ENCODE assay signal across 9 cellular contexts in genomic region chrX:107677501-107677901, GRCh38. TPM values are rescaled to one million over a fixed set of nuclear protein-coding genes. Genes with fewer than 3 reads are reported as not detected.
DNase-seq lines count a peak whose midpoint lies in the region; ATAC-seq and TF ChIP-seq lines count a peak whose summit lies in the region.
"Had no signal": no experiment of that assay in that cellular context is flagged by ENCODE, and none has a peak within 500 bp of the region (broad histone marks: within the 10 kb centered on the region; RNA-seq: fewer than 3 reads in every experiment).

No MANE protein-coding gene starts in this region.

- WGBS in body of pancreas, 2 donors = 20 to 55% methylated on average over 2 to 9 of the region's 10 CpGs

- H3K4me1 ChIP-seq in BE2C (no peaks in the 10 kb centered on the region; the same call in 1 of the 2 replicates), body of pancreas (peaks cover 49% of the 10 kb centered on the region)

- H3K27ac Mint-ChIP-seq in IgD-negative memory B cell = peak overlapping the region; percentile 93 to 98 (median 96)
- H3K27ac Mint-ChIP-seq in naive B cell = peak overlapping the region in 5 of 6 donors; percentile 97 to 100 (median 98)

- H3K27ac ChIP-seq in body of pancreas = peak overlapping the region; percentile 43 to 89 (median 81)

- no peaks in the 10 kb centered on the region for H3K36me3 ChIP-seq in BE2C
- no peaks in the 10 kb centered on the region for H3K36me3 ChIP-seq in body of pancreas (replicated peaks in 1 of 2; ENCODE audit: insufficient read depth in 1 of 2, low read depth in 2 of 2)

- no peaks in the 10 kb centered on the region for H3K27me3 ChIP-seq in BE2C
- no peaks in the 10 kb centered on the region for H3K27me3 ChIP-seq in body of pancreas

- TF ChIP-seq CTCF in BE2C (IDR thresholded peaks at IDR 0.05; ENCODE audit: low read depth, low read length) = peak; percentile 42; the same call in 1 of the 2 replicates
- no peak for TF ChIP-seq CTCF in body of pancreas (IDR thresholded peaks at IDR 0.05)

- H3K9me3 Mint-ChIP-seq in IgD-negative memory B cell (no peaks in the 10 kb centered on the region), naive B cell (no peaks in the 10 kb centered on the region)

- no peak for TF ChIP-seq POLR2A in body of pancreas (IDR thresholded peaks at IDR 0.05)

- H3K4me1 Mint-ChIP-seq in IgD-negative memory B cell (peaks cover 36 to 52% (median 43%) of the 10 kb centered on the region in 3 donors), naive B cell (peaks cover 42 to 63% (median 62%) of the 10 kb centered on the region in 3 donors)

- no peaks in the 10 kb centered on the region for H3K9me3 ChIP-seq in BE2C
- H3K9me3 ChIP-seq in body of pancreas = no peaks in the 10 kb centered on the region

- H3K4me3 ChIP-seq in BE2C (ENCODE audit: low read depth, low read length) (peak overlapping the region; percentile 70; the same call in 1 of the 2 replicates), body of pancreas (no peak overlapping the region)

- H3K36me3 Mint-ChIP-seq in IgD-negative memory B cell (no peaks in the 10 kb centered on the region), naive B cell (peaks cover 0 to 8% of the 10 kb centered on the region in 2 donors)

- intact Hi-C loops in body of pancreas (cut with DNase I) = loop anchor here (10.0 kb wide), 1 partner anchor 97 kb away; the partner anchor contains the start of genes NCBP2L and TSC22D3

- DNase-seq in BE2C (peak; percentile 34), body of pancreas (no peak), naive B cell (no peak), amniotic stem cell (lab: John Stamatoyannopoulos, UW) (no peak)
- DNase-seq in stimulated activated CD4-positive, alpha-beta T cell treated with anti-CD3 and anti-CD28 coated beads, Interleukin-4, amount 100 ng/mL, for 4 hours = no peak
- DNase-seq: activated effector memory CD4-positive, alpha-beta T cell treated with Interleukin-2 at 50 U/mL for 16 hours had no signal

- ATAC-seq in body of pancreas = no peak
- ATAC-seq in naive B cell (ENCODE audit: low read depth in 2 of 2) = no peak
- no peak for ATAC-seq in HG02759 (IDR thresholded peaks at IDR 0.05; ENCODE audit: unreplicated experiment)
- no peak for ATAC-seq in HG03571 (IDR thresholded peaks at IDR 0.05; ENCODE audit: unreplicated experiment)

- H3K27me3 Mint-ChIP-seq in IgD-negative memory B cell (peaks cover 2% of the 10 kb centered on the region), naive B cell (peaks cover 0 to 15% (median 0%) of the 10 kb centered on the region in 3 donors)

- peak overlapping the region; percentile 82 to 94 (median 92) for H3K4me3 Mint-ChIP-seq in IgD-negative memory B cell
- peak overlapping the region; percentile 76 to 96 (median 91) for H3K4me3 Mint-ChIP-seq in naive B cell

RNA-seq across cellular contexts. Expression of gene PRPS1, which starts 49.2 kb away (rescaled TPM):
- polyA plus RNA-seq in BE2C (2012; ENCODE audit: insufficient read depth, insufficient read length, low read depth) = 77.3 TPM
- polyA plus RNA-seq in IgD-negative memory B cell = 45.6 TPM
- total RNA-seq in body of pancreas = 10 to 100 TPM in 1 of 2 donors, 1 to 10 TPM in 1; 6.5 to 18.1 TPM
- polyA plus RNA-seq in naive B cell (ENCODE audit: low read depth in 6 of 6) = 10 to 100 TPM; 49.4 to 74.9 (median 53.8) TPM
